In genomic region chr21:35727830-35728229, GRCh38 we compare ENCODE assay signal across 9 cellular contexts.
"Had no signal": no experiment of that assay in that cellular context is flagged by ENCODE, and none has a peak within 500 bp of the region (broad histone marks: within the 10 kb centered on the region; RNA-seq: fewer than 3 reads in every experiment).

No MANE protein-coding gene starts in this region.

- H3K27ac ChIP-seq: GM23248, HL-60 had no signal

- H3K4me3 ChIP-seq: GM23248, HAP-1, K562 had no signal

- DNase-seq: GM23248, GOT3, H7, HFFc6 had no signal

- ATAC-seq: HCT116, HepG2, K562 had no signal

- H3K4me1 ChIP-seq: HAP-1 had no signal

- H3K9me3 ChIP-seq: HAP-1 had no signal

- H3K9ac ChIP-seq: GM23248 had no signal

- H2AFZ ChIP-seq: GM23248 had no signal

- H3K36me3 ChIP-seq: HAP-1 had no signal
